ENCODE assay signal across 1 cellular context in genomic region chr19:39927076-39927475, GRCh38.
TF ChIP-seq lines count a peak whose summit lies in the region.

No MANE protein-coding gene starts in this region.

TF ChIP-seq in A549, 52 proteins besides CTCF, POLR2A, EP300 and RAD21 (continued from another document):
- TF ChIP-seq REST (IDR thresholded peaks at IDR 0.05): no peak
- no peak for TF ChIP-seq JUNB (IDR thresholded peaks at IDR 0.05)
- TF ChIP-seq SREBF2 (IDR thresholded peaks at IDR 0.05): no peak
- no peak for TF ChIP-seq KDM1A (IDR thresholded peaks at IDR 0.05; ENCODE audit: low read depth)
- no peak for TF ChIP-seq ESRRA (IDR thresholded peaks at IDR 0.05; ENCODE audit: borderline replicate concordance, low read length)
